ENCODE assay signal across 29 cellular contexts in the genomic region with DNA sequence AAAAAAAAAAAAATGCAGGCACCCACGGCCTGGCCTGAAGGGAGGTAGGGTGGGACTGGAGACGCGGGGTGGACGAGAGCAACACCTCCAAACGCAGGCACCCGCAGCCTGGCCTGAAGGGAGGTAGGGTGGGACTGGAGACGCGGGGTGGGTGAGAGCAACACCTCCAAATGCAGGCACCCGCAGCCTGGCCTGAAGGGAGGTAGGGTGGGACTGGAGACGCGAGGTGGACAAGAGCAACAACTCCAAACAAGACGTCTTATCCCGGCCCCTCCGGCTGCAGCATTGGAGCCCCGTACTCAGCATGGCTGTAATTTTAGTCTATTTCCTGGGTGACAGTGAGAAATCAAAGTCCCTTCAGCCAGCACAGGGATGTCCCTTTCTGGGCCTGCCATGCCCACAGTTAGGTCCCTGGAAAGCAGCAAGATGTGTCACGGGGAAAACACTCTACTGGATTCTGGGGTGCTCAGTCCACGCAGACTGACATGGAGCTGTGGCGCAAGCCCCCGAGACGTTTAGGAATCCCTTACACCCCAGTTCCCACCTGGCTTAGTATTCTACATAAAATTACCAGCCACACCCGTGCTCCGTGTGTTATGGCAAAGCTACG.
"Had no signal": no experiment of that assay in that cellular context is flagged by ENCODE, and none has a peak within 500 bp of the region (broad histone marks: within the 10 kb centered on the region; RNA-seq: fewer than 3 reads in every experiment).

No MANE protein-coding gene starts in this region.

- H2AFZ ChIP-seq: neural progenitor cell had no signal

- H3K4me3 ChIP-seq: esophagus squamous epithelium, heart right ventricle, left lung, neural progenitor cell, psoas muscle, stomach, testis, tibial artery, uterus had no signal

- H3K4me1 ChIP-seq: esophagus squamous epithelium, heart right ventricle, left lung, neural progenitor cell, psoas muscle, stomach, testis, tibial artery, uterus had no signal

- H3K4me2 ChIP-seq: neural progenitor cell had no signal

- H3K9ac ChIP-seq: neural progenitor cell had no signal

- H3K27me3 ChIP-seq: esophagus squamous epithelium, neural progenitor cell, stomach, testis, uterus had no signal

- H3K36me3 ChIP-seq: esophagus squamous epithelium, heart right ventricle, left lung, neural progenitor cell, stomach, tibial artery, uterus had no signal

- ATAC-seq: effector memory CD8-positive, alpha-beta T cell; heart right ventricle; left cardiac atrium; left lung; naive thymus-derived CD4-positive, alpha-beta T cell; psoas muscle; right cardiac atrium; stimulated activated effector memory CD8-positive, alpha-beta T cell treated with anti-CD3 and anti-CD28 coated beads, Interleukin-12 subunit alpha, Interleukin-12 subunit beta, amount 100 ng/mL, for 72 hours had no signal

- H3K4me1 Mint-ChIP-seq: stimulated activated effector memory CD8-positive, alpha-beta T cell treated with anti-CD3 and anti-CD28 coated beads, Interleukin-12 subunit alpha, Interleukin-12 subunit beta, amount 100 ng/mL, for 72 hours had no signal

- H3K9me3 ChIP-seq: esophagus squamous epithelium, heart right ventricle, left lung, psoas muscle, stomach, testis, tibial artery, uterus had no signal

- H3K4me3 Mint-ChIP-seq: effector memory CD8-positive, alpha-beta T cell; naive thymus-derived CD4-positive, alpha-beta T cell; nephron; neural progenitor cell; stimulated activated effector memory CD8-positive, alpha-beta T cell treated with anti-CD3 and anti-CD28 coated beads, Interleukin-12 subunit alpha, Interleukin-12 subunit beta, amount 100 ng/mL, for 72 hours; type B pancreatic cell had no signal

- DNase-seq: cortex of kidney; effector memory CD8-positive, alpha-beta T cell; erythroblast; esophagus squamous epithelium; foreskin melanocyte; glutamatergic neuron; heart right ventricle; hippocampal formation; left cardiac atrium; mesenchymal stem cell; midbrain; naive thymus-derived CD4-positive, alpha-beta T cell; nucleus accumbens; psoas muscle; small intestine; stimulated activated CD4-positive, alpha-beta T cell treated with anti-CD3 and anti-CD28 coated beads, Interleukin-12 subunit alpha, Interleukin-12 subunit beta, amount 100 ng/mL, for 4 hours; stimulated activated CD4-positive, alpha-beta T cell treated with anti-CD3 and anti-CD28 coated beads, Interleukin-1b, Interleukin-23, amount 100 ng/mL, for 48 hours; stimulated activated CD4-positive, alpha-beta T cell treated with anti-CD3 and anti-CD28 coated beads, Interleukin-4, amount 100 ng/mL, for 24 hours; stimulated activated naive CD4-positive, alpha-beta T cell treated with Interleukin-2 at 50 U/mL for 16 hours; stomach; testis had no signal

- H3K9me3 Mint-ChIP-seq: effector memory CD8-positive, alpha-beta T cell; naive thymus-derived CD4-positive, alpha-beta T cell; nephron; neural progenitor cell; stimulated activated effector memory CD8-positive, alpha-beta T cell treated with anti-CD3 and anti-CD28 coated beads, Interleukin-12 subunit alpha, Interleukin-12 subunit beta, amount 100 ng/mL, for 72 hours; type B pancreatic cell had no signal

- H3K27ac Mint-ChIP-seq: effector memory CD8-positive, alpha-beta T cell; naive thymus-derived CD4-positive, alpha-beta T cell; nephron; stimulated activated effector memory CD8-positive, alpha-beta T cell treated with anti-CD3 and anti-CD28 coated beads, Interleukin-12 subunit alpha, Interleukin-12 subunit beta, amount 100 ng/mL, for 72 hours; type B pancreatic cell had no signal

- H3K36me3 Mint-ChIP-seq: naive thymus-derived CD4-positive, alpha-beta T cell; neural progenitor cell; stimulated activated effector memory CD8-positive, alpha-beta T cell treated with anti-CD3 and anti-CD28 coated beads, Interleukin-12 subunit alpha, Interleukin-12 subunit beta, amount 100 ng/mL, for 72 hours; type B pancreatic cell had no signal

- H3K27ac ChIP-seq: esophagus squamous epithelium, heart right ventricle, left lung, neural progenitor cell, psoas muscle, stomach, testis, tibial artery, uterus had no signal
